30 cellular contexts compared by ENCODE assay signal in the genomic region with DNA sequence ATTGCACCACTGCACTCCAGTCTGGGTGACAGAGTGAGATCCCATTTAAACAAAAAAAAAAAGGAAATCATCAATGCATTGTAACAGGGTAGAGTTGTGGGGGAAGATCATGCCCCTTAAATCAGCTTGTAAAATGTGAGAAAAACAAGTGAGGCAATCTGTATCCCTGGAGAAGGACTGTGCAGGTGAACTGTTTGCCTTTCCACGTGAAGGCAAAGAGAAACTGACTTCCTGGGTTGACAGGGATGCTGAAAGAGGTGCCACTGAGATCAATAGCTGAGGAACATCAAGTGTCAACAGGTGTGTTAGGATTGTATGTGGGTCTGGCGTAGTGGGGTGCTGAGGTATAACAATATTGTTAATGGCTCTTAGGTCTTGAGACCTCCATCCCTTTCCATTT.
"Had no signal": no experiment of that assay in that cellular context is flagged by ENCODE, and none has a peak within 500 bp of the region (broad histone marks: within the 10 kb centered on the region; RNA-seq: fewer than 3 reads in every experiment).

No MANE protein-coding gene starts in this region.

- H3K4me3 Mint-ChIP-seq: natural killer cell treated with Interleukin-12 subunit alpha and Interleukin-12 subunit beta and Interleukin-15 and Interleukin-18, amount 100 ng/mL, for 72 hours; nephron progenitor cell; neural progenitor cell; stimulated activated effector memory CD8-positive, alpha-beta T cell treated with anti-CD3 and anti-CD28 coated beads, Interleukin-12 subunit alpha, Interleukin-12 subunit beta, amount 100 ng/mL, for 72 hours; stimulated activated naive B cell treated with anti-CD40 and anti-IgM and Interleukin-4, amounts not matched to agents 10 μg/mL and 1 μg/mL and 100 μg/mL, for 72 hours; stimulated activated naive CD8-positive, alpha-beta T cell treated with anti-CD3 and anti-CD28 coated beads, Interleukin-15, amount 100 ng/mL, for 72 hours; type B pancreatic cell had no signal

- H3K4me1 ChIP-seq: parathyroid adenoma, sigmoid colon, suprapubic skin, testis, tibial artery, upper lobe of right lung, uterus had no signal

- H3K9me3 ChIP-seq: ovary, psoas muscle, right lobe of liver, sigmoid colon, suprapubic skin, testis, tibial artery, transverse colon, upper lobe of right lung, uterus had no signal

- H3K27ac Mint-ChIP-seq: natural killer cell treated with Interleukin-12 subunit alpha and Interleukin-12 subunit beta and Interleukin-15 and Interleukin-18, amount 100 ng/mL, for 72 hours; nephron progenitor cell; neural progenitor cell; stimulated activated effector memory CD8-positive, alpha-beta T cell treated with anti-CD3 and anti-CD28 coated beads, Interleukin-12 subunit alpha, Interleukin-12 subunit beta, amount 100 ng/mL, for 72 hours; stimulated activated naive B cell treated with anti-CD40 and anti-IgM and Interleukin-4, amounts not matched to agents 10 μg/mL and 1 μg/mL and 100 μg/mL, for 72 hours; type B pancreatic cell had no signal

- H3K4me1 Mint-ChIP-seq: stimulated activated effector memory CD8-positive, alpha-beta T cell treated with anti-CD3 and anti-CD28 coated beads, Interleukin-12 subunit alpha, Interleukin-12 subunit beta, amount 100 ng/mL, for 72 hours had no signal

- ATAC-seq: naive thymus-derived CD8-positive, alpha-beta T cell; natural killer cell treated with Interleukin-12 subunit alpha and Interleukin-12 subunit beta and Interleukin-15 and Interleukin-18, amount 100 ng/mL, for 72 hours; psoas muscle; right cardiac atrium; right lobe of liver; stimulated activated naive B cell treated with anti-CD40 and anti-IgM and Interleukin-4, amounts not matched to agents 10 μg/mL and 1 μg/mL and 100 μg/mL, for 72 hours; stimulated activated naive CD8-positive, alpha-beta T cell treated with anti-CD3 and anti-CD28 coated beads, Interleukin-15, amount 100 ng/mL, for 72 hours; stimulated activated naive CD8-positive, alpha-beta T cell treated with anti-CD3 and anti-CD28 coated beads, Interleukin-15, Interleukin-2, amounts not matched to agents 100 U/mL and 50 U/mL, for 24 hours; upper lobe of right lung had no signal

- H2AFZ ChIP-seq: neural progenitor cell, parathyroid adenoma had no signal

- H3K9ac ChIP-seq: neural progenitor cell, parathyroid adenoma had no signal

- H3K36me3 Mint-ChIP-seq: stimulated activated effector memory CD8-positive, alpha-beta T cell treated with anti-CD3 and anti-CD28 coated beads, Interleukin-12 subunit alpha, Interleukin-12 subunit beta, amount 100 ng/mL, for 72 hours had no signal

- DNase-seq: naive thymus-derived CD8-positive, alpha-beta T cell; nephron progenitor cell; occipital lobe; ovary; posterior cingulate gyrus; psoas muscle; right cardiac atrium; right lobe of liver; sigmoid colon; small intestine; stimulated activated CD4-positive, alpha-beta T cell treated with anti-CD3 and anti-CD28 coated beads, Interleukin-15, amount 100 ng/mL, for 24 hours; stimulated activated CD4-positive, alpha-beta T cell treated with anti-CD3 and anti-CD28 coated beads, Interleukin-2, amount 100 ng/mL, for 24 hours; stimulated activated CD4-positive, alpha-beta T cell treated with anti-CD3 and anti-CD28 coated beads, Interleukin-2, amount 100 ng/mL, for 48 hours; stimulated activated CD4-positive, alpha-beta T cell treated with anti-CD3 and anti-CD28 coated beads, Interleukin-4, amount 100 ng/mL, for 24 hours; stimulated activated naive B cell treated with anti-CD40 and anti-IgM and Interleukin-4, amounts not matched to agents 10 μg/mL and 1 μg/mL and 100 μg/mL, for 72 hours; stimulated activated naive CD8-positive, alpha-beta T cell treated with anti-CD3 and anti-CD28 coated beads, Interleukin-15, amount 100 ng/mL, for 72 hours; stimulated activated naive CD8-positive, alpha-beta T cell treated with anti-CD3 and anti-CD28 coated beads, Interleukin-15, Interleukin-2, amounts not matched to agents 100 U/mL and 50 U/mL, for 24 hours; substantia nigra; testis; tibial artery; transverse colon; upper lobe of right lung; uterus had no signal

- H3K36me3 ChIP-seq: neural progenitor cell, ovary, right lobe of liver, sigmoid colon, suprapubic skin, tibial artery, transverse colon, upper lobe of right lung, uterus had no signal

- H3K4me2 ChIP-seq: neural progenitor cell had no signal

- H3K27me3 ChIP-seq: neural progenitor cell, ovary, right lobe of liver, sigmoid colon, suprapubic skin, testis, tibial artery, transverse colon, upper lobe of right lung, uterus had no signal

- H3K27me3 Mint-ChIP-seq: naive thymus-derived CD8-positive, alpha-beta T cell; natural killer cell treated with Interleukin-12 subunit alpha and Interleukin-12 subunit beta and Interleukin-15 and Interleukin-18, amount 100 ng/mL, for 72 hours; progenitor cell of endocrine pancreas; stimulated activated naive B cell treated with anti-CD40 and anti-IgM and Interleukin-4, amounts not matched to agents 10 μg/mL and 1 μg/mL and 100 μg/mL, for 72 hours; stimulated activated naive CD8-positive, alpha-beta T cell treated with anti-CD3 and anti-CD28 coated beads, Interleukin-15, amount 100 ng/mL, for 72 hours; type B pancreatic cell had no signal

- H3K27ac ChIP-seq: neural progenitor cell, ovary, parathyroid adenoma, psoas muscle, right lobe of liver, sigmoid colon, suprapubic skin, testis, tibial artery, transverse colon, upper lobe of right lung, uterus had no signal

- H3K4me3 ChIP-seq: neural progenitor cell, ovary, psoas muscle, right lobe of liver, sigmoid colon, suprapubic skin, testis, tibial artery, transverse colon, upper lobe of right lung, uterus had no signal
